28 cellular contexts compared by ENCODE assay signal in genomic region chr17:67549787-67550186, GRCh38.
DNase-seq lines count a peak whose midpoint lies in the region; ATAC-seq, FAIRE-seq and TF ChIP-seq lines count a peak whose summit lies in the region.
"Had no signal": no experiment of that assay in that cellular context is flagged by ENCODE, and none has a peak within 500 bp of the region (broad histone marks: within the 10 kb centered on the region; RNA-seq: fewer than 3 reads in every experiment).

No MANE protein-coding gene starts in this region.

- intact Hi-C loops in heart left ventricle (cut with DNase I): no loop called here
- intact Hi-C loops in Right ventricle myocardium inferior (cut with DNase I): loop anchor here (5.0 kb wide), 1 partner anchor 172 kb away; the partner anchor contains the start of gene PITPNC1
- intact Hi-C loops in GM12878 (cut with micrococcal nuclease; ENCODE audit: unreplicated experiment): no loop called here
- intact Hi-C loops in testis (cut with DNase I; ENCODE audit: low total_unique reads): no loop called here

- TF ChIP-seq POLR2A in heart left ventricle (IDR thresholded peaks at IDR 0.05) (no peak), GM12878 (IDR thresholded peaks at IDR 0.05; ENCODE audit: low read depth, low read length) (no peak), testis (IDR thresholded peaks at IDR 0.05) (no peak)

- in situ Hi-C loops in GM12878 (cut with MboI): no loop called here

- SMC1A ChIA-PET in GM12878 (lab: Charles Lee; ENCODE audit: uncharacterized antibody, unreplicated experiment): interaction anchor here (1.4 kb wide), 2 partner anchors 19 to 52 kb away, joined by 3 to 7 read pairs; no protein-coding TSS in a partner anchor

- H3K27me3 ChIP-seq in heart left ventricle (no peaks in the 10 kb centered on the region), GM12878 (replicated peaks in 1 of 2; ENCODE audit: control insufficient read depth in 2 of 2, insufficient read depth in 2 of 2, low read length in 1 of 2) (no peaks in the 10 kb centered on the region), testis (no peaks in the 10 kb centered on the region)
- H3K27me3 ChIP-seq: vagina had no signal

- H3K4me2 ChIP-seq in GM12878 (ENCODE audit: control insufficient read depth, insufficient read depth): no peak overlapping the region

- FAIRE-seq in GM12878 (lab: Jason Lieb, UNC): no peak
- FAIRE-seq: GM18507, keratinocyte, RCC 7860 had no signal

- TF ChIP-seq EP300 in GM12878 (IDR thresholded peaks at IDR 0.05; ENCODE audit: borderline replicate concordance in 1 of 2, control insufficient read depth in 1 of 2, low read depth in 2 of 2, low read length in 2 of 2): no peak

- H4K20me1 ChIP-seq in GM12878 (ENCODE audit: control insufficient read depth, insufficient read depth): no peaks in the 10 kb centered on the region

- peaks cover 31% of the 10 kb centered on the region for H3K36me3 Mint-ChIP-seq in stimulated activated effector memory CD8-positive, alpha-beta T cell treated with anti-CD3 and anti-CD28 coated beads, Interleukin-12 subunit alpha, Interleukin-12 subunit beta, amount 100 ng/mL, for 72 hours

- DNase-seq in heart left ventricle (peak in 3 of 5 donors; percentile 29 to 58 (median 42)), Right ventricle myocardium inferior (ENCODE audit: missing footprints) (no peak), GM12878 (ENCODE audit: low read depth, low spot score) (no peak), islet precursor cell (peak; percentile 76), activated gamma-delta T cell (lab: John Stamatoyannopoulos, UW) (no peak), testis (no peak), RPMI8226 (no peak)
- DNase-seq in stimulated activated effector memory CD8-positive, alpha-beta T cell treated with anti-CD3 and anti-CD28 coated beads, Interleukin-12 subunit alpha, Interleukin-12 subunit beta, amount 100 ng/mL, for 72 hours (ENCODE audit: low spot score in 2 of 2): no peak
- DNase-seq: ACHN; activated B cell treated with CpG ODN at 0.5 μM for 24 hours; activated CD4-positive, alpha-beta memory T cell treated with anti-CD3 and anti-CD28 coated beads, Interleukin-2, amount 10 ng/mL, durations not matched to agents 7 days and 5 days; DMS 273 treated with DMSO at 0.1 percent for 48 hours; hypothalamus; NCI-H1105; NCI-H2107; NCI-H510A; posterior cingulate gyrus; substantia nigra had no signal

- H3K79me2 ChIP-seq in GM12878 (ENCODE audit: control insufficient read depth, insufficient read depth, low read length): no peaks in the 10 kb centered on the region; the same call in none of the 2 replicates

- peak overlapping the region; percentile 23 for H3K27ac Mint-ChIP-seq in stimulated activated effector memory CD8-positive, alpha-beta T cell treated with anti-CD3 and anti-CD28 coated beads, Interleukin-12 subunit alpha, Interleukin-12 subunit beta, amount 100 ng/mL, for 72 hours
- H3K27ac Mint-ChIP-seq: activated B cell treated with CpG ODN at 0.5 μM for 24 hours; activated CD4-positive, alpha-beta memory T cell treated with anti-CD3 and anti-CD28 coated beads, Interleukin-2, amount 10 ng/mL, durations not matched to agents 7 days and 5 days; activated T-helper 1 cell treated with anti-CD3 and anti-CD28 coated beads, Interleukin-12 subunit alpha, Interleukin-12 subunit beta, Interleukin-2, Interleukin-4 antibody, amounts not matched to agents 30 ng/mL and 10 ng/mL and 1 ng/mL, durations not matched to agents 14 hours and 24 hours and 36 hours; memory B cell had no signal

- POLR2A ChIA-PET in GM12878 (lab: Charles Lee): no interaction called here

- peaks cover 39% of the 10 kb centered on the region for H3K4me1 Mint-ChIP-seq in stimulated activated effector memory CD8-positive, alpha-beta T cell treated with anti-CD3 and anti-CD28 coated beads, Interleukin-12 subunit alpha, Interleukin-12 subunit beta, amount 100 ng/mL, for 72 hours

- H2AFZ ChIP-seq in GM12878 (ENCODE audit: control insufficient read depth, low read depth, low read length): no peak overlapping the region

- no peaks in the 10 kb centered on the region for H3K9me3 Mint-ChIP-seq in stimulated activated effector memory CD8-positive, alpha-beta T cell treated with anti-CD3 and anti-CD28 coated beads, Interleukin-12 subunit alpha, Interleukin-12 subunit beta, amount 100 ng/mL, for 72 hours
- H3K9me3 Mint-ChIP-seq: activated B cell treated with CpG ODN at 0.5 μM for 24 hours; activated CD4-positive, alpha-beta memory T cell treated with anti-CD3 and anti-CD28 coated beads, Interleukin-2, amount 10 ng/mL, durations not matched to agents 7 days and 5 days; activated naive CD4-positive, alpha-beta T cell treated with anti-CD3 and anti-CD28 coated beads, Interleukin-2, amount 50 U/mL, for 72 hours; activated T-helper 1 cell treated with anti-CD3 and anti-CD28 coated beads, Interleukin-12 subunit alpha, Interleukin-12 subunit beta, Interleukin-2, Interleukin-4 antibody, amounts not matched to agents 30 ng/mL and 10 ng/mL and 1 ng/mL, durations not matched to agents 14 hours and 24 hours and 36 hours; memory B cell had no signal

- RAD21 ChIA-PET in GM12878 (lab: Charles Lee; ENCODE audit: unreplicated experiment): interaction anchor here (1.0 kb wide), 1 partner anchor 19 kb away, joined by 3 read pairs; no protein-coding TSS in a partner anchor

- H3K36me3 ChIP-seq in heart left ventricle (no peaks in the 10 kb centered on the region), GM12878 (ENCODE audit: control insufficient read depth in 2 of 2, insufficient read depth in 2 of 2, low read length in 1 of 2) (peaks cover 0 to 12% of the 10 kb centered on the region in 2 experiments; a peak in 1 of 4 replicates), testis (ENCODE audit: low read depth, missing control alignments) (no peaks in the 10 kb centered on the region)
- H3K36me3 ChIP-seq: vagina had no signal

- H3K27ac ChIP-seq in heart left ventricle (peak overlapping the region in 8 of 12 donors; percentile 42 to 65 (median 48)), GM12878 (ENCODE audit: control insufficient read depth, insufficient read depth) (no peak overlapping the region), testis (no peak overlapping the region)
- H3K27ac ChIP-seq: C4-2B, vagina had no signal

- 67 to 79% (median 72%) methylated on average over 11 of the region's 11 CpGs for WGBS in heart left ventricle, 4 donors
- WGBS in GM12878 (ENCODE audit: insufficient coverage, insufficient replicate concordance, low lambda C conversion rate, missing lambda C conversion rate): 92% methylated on average over 11 of the region's 11 CpGs
- WGBS in testis, 2 donors: 76 to 82% methylated on average over 11 of the region's 11 CpGs

- ATAC-seq in heart left ventricle (peak in 3 of 4 donors; percentile 20 to 84 (median 38)), Right ventricle myocardium inferior (no peak), GM12878 (no peak)
- ATAC-seq in stimulated activated effector memory CD8-positive, alpha-beta T cell treated with anti-CD3 and anti-CD28 coated beads, Interleukin-12 subunit alpha, Interleukin-12 subunit beta, amount 100 ng/mL, for 72 hours: no peak
- ATAC-seq: SK-N-SH treated with all-trans-retinoic acid at 6 μM for 48 hours had no signal

- no peak for TF ChIP-seq RAD21 in GM12878 (IDR thresholded peaks at IDR 0.05; ENCODE audit: insufficient read depth, low read depth, low read length)

- no peak overlapping the region for H3K9ac ChIP-seq in GM12878 (ENCODE audit: control insufficient read depth, insufficient read depth, low read length)

- H3K4me1 ChIP-seq in heart left ventricle (peaks cover 0 to 27% (median 11%) of the 10 kb centered on the region in 12 donors), GM12878 (ENCODE audit: control insufficient read depth, insufficient read depth, low read length) (peaks cover 22% of the 10 kb centered on the region), testis (peaks cover 22% of the 10 kb centered on the region)

- TF ChIP-seq CTCF in heart left ventricle (IDR thresholded peaks at IDR 0.05): no peak
- TF ChIP-seq CTCF in GM12878 (IDR thresholded peaks at IDR 0.05 in 2 of 3, conservative IDR thresholded peaks at IDR 0.05 in 1 of 3; ENCODE audit: control insufficient read depth in 2 of 3, extremely low read depth in 1 of 3, insufficient read depth in 1 of 3, low read depth in 3 of 3, low read length in 3 of 3): no peak
- TF ChIP-seq CTCF in testis (IDR thresholded peaks at IDR 0.05): no peak

- CTCF ChIA-PET in GM12878 (lab: Yijun Ruan, JAX): interaction anchor here (1.8 to 2.8 kb wide), 2 partner anchors 10 to 19 kb away, joined by 6 to 14 read pairs; no protein-coding TSS in a partner anchor

- BruUV-seq in GM12878 (replicated peaks; lab: Mats Ljungman, UMichigan): no TSS peak

- no peak overlapping the region for H3K4me3 Mint-ChIP-seq in stimulated activated effector memory CD8-positive, alpha-beta T cell treated with anti-CD3 and anti-CD28 coated beads, Interleukin-12 subunit alpha, Interleukin-12 subunit beta, amount 100 ng/mL, for 72 hours
- H3K4me3 Mint-ChIP-seq: activated B cell treated with CpG ODN at 0.5 μM for 24 hours; activated CD4-positive, alpha-beta memory T cell treated with anti-CD3 and anti-CD28 coated beads, Interleukin-2, amount 10 ng/mL, durations not matched to agents 7 days and 5 days; activated T-helper 1 cell treated with anti-CD3 and anti-CD28 coated beads, Interleukin-12 subunit alpha, Interleukin-12 subunit beta, Interleukin-2, Interleukin-4 antibody, amounts not matched to agents 30 ng/mL and 10 ng/mL and 1 ng/mL, durations not matched to agents 14 hours and 24 hours and 36 hours; memory B cell had no signal

- H3K9me3 ChIP-seq in heart left ventricle (no peaks in the 10 kb centered on the region), GM12878 (replicated peaks; ENCODE audit: control insufficient read depth, insufficient read depth, low read length) (no peaks in the 10 kb centered on the region), testis (no peaks in the 10 kb centered on the region)
- H3K9me3 ChIP-seq: vagina had no signal

- H3K4me3 ChIP-seq in heart left ventricle (no peak overlapping the region), GM12878 (no peak overlapping the region), testis (no peak overlapping the region)
- H3K4me3 ChIP-seq: skin epidermis, vagina had no signal

TF ChIP-seq in GM12878, 131 proteins besides CTCF, POLR2A, EP300 and RAD21 (continues in another document):
- TF ChIP-seq EED (IDR thresholded peaks at IDR 0.05; ENCODE audit: low read depth): 0 out of 2 replicates have a peak, but pooled peaks have one; percentile 19
- peak; percentile 51; the same call in 1 of the 2 replicates for TF ChIP-seq CREB1 (IDR thresholded peaks at IDR 0.05; ENCODE audit: low read depth)
- no peak for TF ChIP-seq LARP7 (IDR thresholded peaks at IDR 0.05)

Comparison
In these comparisons a context has a peak if more than half of its experiments do, and no peak if none do; other contexts are left out.
1. ATAC-seq: peak in heart left ventricle (3 of 4); none in Right ventricle myocardium inferior (single experiment), GM12878 (single experiment) and stimulated activated effector memory CD8-positive, alpha-beta T cell treated with anti-CD3 and anti-CD28 coated beads, Interleukin-12 subunit alpha, Interleukin-12 subunit beta, amount 100 ng/mL, for 72 hours (single experiment).
2. DNase-seq: peak in heart left ventricle (3 of 5) and islet precursor cell (single experiment); none in Right ventricle myocardium inferior (single experiment), GM12878 (single experiment), stimulated activated effector memory CD8-positive, alpha-beta T cell treated with anti-CD3 and anti-CD28 coated beads, Interleukin-12 subunit alpha, Interleukin-12 subunit beta, amount 100 ng/mL, for 72 hours (0 of 2), activated gamma-delta T cell (single experiment), testis (single experiment) and RPMI8226 (single experiment).
3. H3K27ac ChIP-seq: peak in heart left ventricle (8 of 12); none in GM12878 (single experiment) and testis (0 of 2).